In the genomic region with DNA sequence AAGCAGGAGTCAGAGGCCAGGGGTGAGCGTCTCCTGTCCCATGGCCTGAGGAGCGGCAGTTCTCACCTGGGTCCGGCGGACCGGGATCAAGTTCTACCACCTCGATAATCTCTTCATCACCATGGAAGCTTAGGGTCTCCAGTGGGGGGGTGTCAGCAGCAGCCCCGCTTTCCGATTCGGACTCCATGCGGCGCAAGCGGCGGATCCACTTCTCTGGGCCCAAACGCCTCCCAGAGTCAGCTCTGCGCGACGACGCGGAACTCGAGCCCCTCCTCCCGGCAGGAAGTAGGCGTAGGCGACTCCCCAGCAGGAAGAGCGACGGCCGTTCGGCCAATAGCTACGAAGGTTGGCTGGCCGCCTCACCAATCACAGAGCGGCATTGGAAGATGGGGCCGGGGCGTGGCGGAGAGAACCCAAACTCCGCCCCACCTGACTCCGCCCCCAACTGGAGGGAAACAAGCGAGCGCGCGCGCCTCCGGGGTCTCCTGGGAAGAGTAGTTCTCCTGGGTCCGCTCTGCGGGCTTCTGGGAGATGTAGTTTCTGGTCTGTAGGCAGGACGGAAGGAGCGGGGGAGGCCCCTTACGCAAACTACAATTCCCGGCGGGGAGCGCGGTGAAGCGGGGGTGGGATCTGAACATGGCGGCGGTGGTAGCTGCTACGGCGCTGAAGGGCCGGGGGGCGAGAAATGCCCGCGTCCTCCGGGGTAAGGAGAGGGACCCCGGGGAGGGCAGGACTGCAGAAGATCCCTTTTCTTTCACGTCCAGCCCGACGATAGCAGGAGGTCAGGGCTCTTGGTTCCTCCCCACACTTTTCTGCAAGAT, we compare ENCODE assay signal across 1 cellular context.
TF ChIP-seq lines count a peak whose summit lies in the region.

A gene with protein sequence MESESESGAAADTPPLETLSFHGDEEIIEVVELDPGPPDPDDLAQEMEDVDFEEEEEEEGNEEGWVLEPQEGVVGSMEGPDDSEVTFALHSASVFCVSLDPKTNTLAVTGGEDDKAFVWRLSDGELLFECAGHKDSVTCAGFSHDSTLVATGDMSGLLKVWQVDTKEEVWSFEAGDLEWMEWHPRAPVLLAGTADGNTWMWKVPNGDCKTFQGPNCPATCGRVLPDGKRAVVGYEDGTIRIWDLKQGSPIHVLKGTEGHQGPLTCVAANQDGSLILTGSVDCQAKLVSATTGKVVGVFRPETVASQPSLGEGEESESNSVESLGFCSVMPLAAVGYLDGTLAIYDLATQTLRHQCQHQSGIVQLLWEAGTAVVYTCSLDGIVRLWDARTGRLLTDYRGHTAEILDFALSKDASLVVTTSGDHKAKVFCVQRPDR (minus strand): TSS at position 238 of the 821 bp plus-strand sequence. CDS start 51 bp downstream, at position 187.
A gene with protein sequence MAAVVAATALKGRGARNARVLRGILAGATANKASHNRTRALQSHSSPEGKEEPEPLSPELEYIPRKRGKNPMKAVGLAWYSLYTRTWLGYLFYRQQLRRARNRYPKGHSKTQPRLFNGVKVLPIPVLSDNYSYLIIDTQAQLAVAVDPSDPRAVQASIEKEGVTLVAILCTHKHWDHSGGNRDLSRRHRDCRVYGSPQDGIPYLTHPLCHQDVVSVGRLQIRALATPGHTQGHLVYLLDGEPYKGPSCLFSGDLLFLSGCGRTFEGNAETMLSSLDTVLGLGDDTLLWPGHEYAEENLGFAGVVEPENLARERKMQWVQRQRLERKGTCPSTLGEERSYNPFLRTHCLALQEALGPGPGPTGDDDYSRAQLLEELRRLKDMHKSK (plus strand): TSS at position 620 of the 821 bp plus-strand sequence. CDS start 17 bp downstream, at position 637.

TF ChIP-seq in K562, 482 proteins besides CTCF, POLR2A, EP300 and RAD21 (continued from another document and continues in another):
- TF ChIP-seq, protein P1, sequence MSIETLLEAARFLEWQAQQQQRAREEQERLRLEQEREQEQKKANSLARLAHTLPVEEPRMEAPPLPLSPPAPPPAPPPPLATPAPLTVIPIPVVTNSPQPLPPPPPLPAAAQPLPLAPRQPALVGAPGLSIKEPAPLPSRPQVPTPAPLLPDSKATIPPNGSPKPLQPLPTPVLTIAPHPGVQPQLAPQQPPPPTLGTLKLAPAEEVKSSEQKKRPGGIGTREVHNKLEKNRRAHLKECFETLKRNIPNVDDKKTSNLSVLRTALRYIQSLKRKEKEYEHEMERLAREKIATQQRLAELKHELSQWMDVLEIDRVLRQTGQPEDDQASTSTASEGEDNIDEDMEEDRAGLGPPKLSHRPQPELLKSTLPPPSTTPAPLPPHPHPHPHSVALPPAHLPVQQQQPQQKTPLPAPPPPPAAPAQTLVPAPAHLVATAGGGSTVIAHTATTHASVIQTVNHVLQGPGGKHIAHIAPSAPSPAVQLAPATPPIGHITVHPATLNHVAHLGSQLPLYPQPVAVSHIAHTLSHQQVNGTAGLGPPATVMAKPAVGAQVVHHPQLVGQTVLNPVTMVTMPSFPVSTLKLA (conservative IDR thresholded peaks at IDR 0.05) = peak; percentile 92 to 95
- TF ChIP-seq KLF16 (IDR thresholded peaks at IDR 0.05) (peak; percentile 52; the same call in 1 of the 2 replicates), NUFIP1 (IDR thresholded peaks at IDR 0.05; ENCODE audit: partially characterized antibody) (no peak), SRSF1 (IDR thresholded peaks at IDR 0.05; ENCODE audit: low read depth, low read length) (no peak), RBM34 (IDR thresholded peaks at IDR 0.05; ENCODE audit: borderline replicate concordance, insufficient read depth, low read length) (no peak), ZBTB7A (IDR thresholded peaks at IDR 0.05; ENCODE audit: borderline replicate concordance, control insufficient read depth, low read depth, low read length) (peak; percentile 64), SNRNP70 (optimal IDR thresholded peaks at IDR 0.05; ENCODE audit: low read depth, low read length) (no peak), GATA2 (CRISPR knock-in tag; IDR thresholded peaks at IDR 0.05) (no peak), ZNF23 (CRISPR knock-in tag; IDR thresholded peaks at IDR 0.05) (no peak), KLF1 (tag; IDR thresholded peaks at IDR 0.05) (0 out of 2 replicates have a peak, but pooled peaks have one; percentile 12), ZKSCAN1 (IDR thresholded peaks at IDR 0.05; ENCODE audit: low read depth, low read length) (no peak), ZNF584 (CRISPR knock-in tag; IDR thresholded peaks at IDR 0.05; ENCODE audit: low read depth) (peak; percentile 78), PHF21A (IDR thresholded peaks at IDR 0.05; ENCODE audit: borderline replicate concordance, low read depth) (no peak), DNMT1 (IDR thresholded peaks at IDR 0.05) (no peak), PTBP1 (IDR thresholded peaks at IDR 0.05; ENCODE audit: low read depth, low read length) (no peak), BHLHE40 (IDR thresholded peaks at IDR 0.05; ENCODE audit: low read length) (no peak), FOXP1 (CRISPR knock-in tag; IDR thresholded peaks at IDR 0.05) (peak; percentile 68; the same call in 1 of the 2 replicates), NCOA1 (IDR thresholded peaks at IDR 0.05; ENCODE audit: low read depth) (0 out of 2 replicates have a peak, but pooled peaks have one; percentile 39), ZNF764 (CRISPR knock-in tag; IDR thresholded peaks at IDR 0.05; ENCODE audit: low read depth) (no peak), SMARCC2 (IDR thresholded peaks at IDR 0.05; ENCODE audit: low read depth) (no peak), GTF2A2 (tag; IDR thresholded peaks at IDR 0.05) (no peak), ZNF224 (CRISPR knock-in tag; IDR thresholded peaks at IDR 0.05) (no peak), TSC22D4 (tag; IDR thresholded peaks at IDR 0.05) (no peak)
- TF ChIP-seq, protein P2, sequence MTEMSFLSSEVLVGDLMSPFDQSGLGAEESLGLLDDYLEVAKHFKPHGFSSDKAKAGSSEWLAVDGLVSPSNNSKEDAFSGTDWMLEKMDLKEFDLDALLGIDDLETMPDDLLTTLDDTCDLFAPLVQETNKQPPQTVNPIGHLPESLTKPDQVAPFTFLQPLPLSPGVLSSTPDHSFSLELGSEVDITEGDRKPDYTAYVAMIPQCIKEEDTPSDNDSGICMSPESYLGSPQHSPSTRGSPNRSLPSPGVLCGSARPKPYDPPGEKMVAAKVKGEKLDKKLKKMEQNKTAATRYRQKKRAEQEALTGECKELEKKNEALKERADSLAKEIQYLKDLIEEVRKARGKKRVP (CRISPR knock-in tag; IDR thresholded peaks at IDR 0.05) = 0 out of 2 replicates have a peak, but pooled peaks have one; percentile 27
- TF ChIP-seq, protein P3, sequence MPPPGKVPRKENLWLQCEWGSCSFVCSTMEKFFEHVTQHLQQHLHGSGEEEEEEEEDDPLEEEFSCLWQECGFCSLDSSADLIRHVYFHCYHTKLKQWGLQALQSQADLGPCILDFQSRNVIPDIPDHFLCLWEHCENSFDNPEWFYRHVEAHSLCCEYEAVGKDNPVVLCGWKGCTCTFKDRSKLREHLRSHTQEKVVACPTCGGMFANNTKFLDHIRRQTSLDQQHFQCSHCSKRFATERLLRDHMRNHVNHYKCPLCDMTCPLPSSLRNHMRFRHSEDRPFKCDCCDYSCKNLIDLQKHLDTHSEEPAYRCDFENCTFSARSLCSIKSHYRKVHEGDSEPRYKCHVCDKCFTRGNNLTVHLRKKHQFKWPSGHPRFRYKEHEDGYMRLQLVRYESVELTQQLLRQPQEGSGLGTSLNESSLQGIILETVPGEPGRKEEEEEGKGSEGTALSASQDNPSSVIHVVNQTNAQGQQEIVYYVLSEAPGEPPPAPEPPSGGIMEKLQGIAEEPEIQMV (tag; conservative IDR thresholded peaks at IDR 0.05; ENCODE audit: low read depth) = peak; percentile 99
- TF ChIP-seq, protein P4, sequence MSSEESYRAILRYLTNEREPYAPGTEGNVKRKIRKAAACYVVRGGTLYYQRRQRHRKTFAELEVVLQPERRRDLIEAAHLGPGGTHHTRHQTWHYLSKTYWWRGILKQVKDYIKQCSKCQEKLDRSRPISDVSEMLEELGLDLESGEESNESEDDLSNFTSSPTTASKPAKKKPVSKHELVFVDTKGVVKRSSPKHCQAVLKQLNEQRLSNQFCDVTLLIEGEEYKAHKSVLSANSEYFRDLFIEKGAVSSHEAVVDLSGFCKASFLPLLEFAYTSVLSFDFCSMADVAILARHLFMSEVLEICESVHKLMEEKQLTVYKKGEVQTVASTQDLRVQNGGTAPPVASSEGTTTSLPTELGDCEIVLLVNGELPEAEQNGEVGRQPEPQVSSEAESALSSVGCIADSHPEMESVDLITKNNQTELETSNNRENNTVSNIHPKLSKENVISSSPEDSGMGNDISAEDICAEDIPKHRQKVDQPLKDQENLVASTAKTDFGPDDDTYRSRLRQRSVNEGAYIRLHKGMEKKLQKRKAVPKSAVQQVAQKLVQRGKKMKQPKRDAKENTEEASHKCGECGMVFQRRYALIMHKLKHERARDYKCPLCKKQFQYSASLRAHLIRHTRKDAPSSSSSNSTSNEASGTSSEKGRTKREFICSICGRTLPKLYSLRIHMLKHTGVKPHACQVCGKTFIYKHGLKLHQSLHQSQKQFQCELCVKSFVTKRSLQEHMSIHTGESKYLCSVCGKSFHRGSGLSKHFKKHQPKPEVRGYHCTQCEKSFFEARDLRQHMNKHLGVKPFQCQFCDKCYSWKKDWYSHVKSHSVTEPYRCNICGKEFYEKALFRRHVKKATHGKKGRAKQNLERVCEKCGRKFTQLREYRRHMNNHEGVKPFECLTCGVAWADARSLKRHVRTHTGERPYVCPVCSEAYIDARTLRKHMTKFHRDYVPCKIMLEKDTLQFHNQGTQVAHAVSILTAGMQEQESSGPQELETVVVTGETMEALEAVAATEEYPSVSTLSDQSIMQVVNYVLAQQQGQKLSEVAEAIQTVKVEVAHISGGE (CRISPR knock-in tag; IDR thresholded peaks at IDR 0.05) = peak in 1 of 3 experiments; percentile 87; a peak in 2 of 6 replicates
- TF ChIP-seq, protein P5, sequence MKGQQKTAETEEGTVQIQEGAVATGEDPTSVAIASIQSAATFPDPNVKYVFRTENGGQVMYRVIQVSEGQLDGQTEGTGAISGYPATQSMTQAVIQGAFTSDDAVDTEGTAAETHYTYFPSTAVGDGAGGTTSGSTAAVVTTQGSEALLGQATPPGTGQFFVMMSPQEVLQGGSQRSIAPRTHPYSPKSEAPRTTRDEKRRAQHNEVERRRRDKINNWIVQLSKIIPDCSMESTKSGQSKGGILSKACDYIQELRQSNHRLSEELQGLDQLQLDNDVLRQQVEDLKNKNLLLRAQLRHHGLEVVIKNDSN (CRISPR knock-in tag; IDR thresholded peaks at IDR 0.05) = peak; percentile 73
- TF ChIP-seq, protein P6, sequence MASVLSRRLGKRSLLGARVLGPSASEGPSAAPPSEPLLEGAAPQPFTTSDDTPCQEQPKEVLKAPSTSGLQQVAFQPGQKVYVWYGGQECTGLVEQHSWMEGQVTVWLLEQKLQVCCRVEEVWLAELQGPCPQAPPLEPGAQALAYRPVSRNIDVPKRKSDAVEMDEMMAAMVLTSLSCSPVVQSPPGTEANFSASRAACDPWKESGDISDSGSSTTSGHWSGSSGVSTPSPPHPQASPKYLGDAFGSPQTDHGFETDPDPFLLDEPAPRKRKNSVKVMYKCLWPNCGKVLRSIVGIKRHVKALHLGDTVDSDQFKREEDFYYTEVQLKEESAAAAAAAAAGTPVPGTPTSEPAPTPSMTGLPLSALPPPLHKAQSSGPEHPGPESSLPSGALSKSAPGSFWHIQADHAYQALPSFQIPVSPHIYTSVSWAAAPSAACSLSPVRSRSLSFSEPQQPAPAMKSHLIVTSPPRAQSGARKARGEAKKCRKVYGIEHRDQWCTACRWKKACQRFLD (CRISPR knock-in tag; IDR thresholded peaks at IDR 0.05) = 0 out of 2 replicates have a peak, but pooled peaks have one; percentile 33
